Comparison of ENCODE assay signal across 32 cellular contexts in genomic region chr1:202351725-202352124, GRCh38. TPM values are rescaled to one million over a fixed set of nuclear protein-coding genes. Genes with fewer than 3 reads are reported as not detected.
A peak's percentile ranks its signal among the peaks of the same experiment; 100 is the strongest.
DNase-seq lines count a peak whose midpoint lies in the region; ATAC-seq and TF ChIP-seq lines count a peak whose summit lies in the region.
"Had no signal": no experiment of that assay in that cellular context is flagged by ENCODE, and none has a peak within 500 bp of the region (broad histone marks: within the 10 kb centered on the region; RNA-seq: fewer than 3 reads in every experiment).

No MANE protein-coding gene starts in this region.

- DNase-seq in heart right ventricle (no peak), left cardiac atrium (no peak), NB4 (ENCODE audit: low read depth) (peak; percentile 26), fibroblast of mammary gland (ENCODE audit: low read depth) (peak; percentile 44), SIG-M5 (lab: John Stamatoyannopoulos, UW) (no peak)
- DNase-seq in activated CD4-positive, CD25-positive, alpha-beta regulatory T cell (lab: John Stamatoyannopoulos, UW), result no peak
- DNase-seq: activated CD4-positive, alpha-beta T cell treated with anti-CD3 and anti-CD28 coated beads, Interleukin-2, amount 50 U/mL, for 48 hours; activated CD4-positive, CD25-positive, alpha-beta regulatory T cell treated with anti-CD3 and anti-CD28 coated beads, Interleukin-2, amount 50 U/mL, for 72 hours; activated gamma-delta T cell treated with Interleukin-2 at 50 U/mL for 16 hours; activated naive CD8-positive, alpha-beta T cell treated with anti-CD3 and anti-CD28 coated beads, Interleukin-2, amount 10 ng/mL, durations not matched to agents 7 days and 5 days; activated T-cell treated with anti-CD3 and anti-CD28 coated beads, Interleukin-2, amount 50 U/mL, for 48 hours; CD8-positive, alpha-beta T cell; endodermal cell; hippocampal formation; mammary epithelial cell; MM.1S; NCI-H2081; NCI-H226; NCI-H748 treated with DMSO at 0.1 percent for 48 hours; nephron progenitor cell; retina; SHP77; spleen; stimulated activated CD4-positive, alpha-beta T cell treated with anti-CD3 and anti-CD28 coated beads, Interleukin-2, amount 100 ng/mL, for 24 hours; uterus had no signal

- no peak overlapping the region for H3K9ac ChIP-seq in skeletal muscle tissue (ENCODE audit: low read depth in 1 of 3, low read length in 3 of 3)

- 32 to 42% methylated on average over 2 of the region's 2 CpGs for WGBS in heart right ventricle, 2 donors

- no peaks in the 10 kb centered on the region for H3K36me3 ChIP-seq in heart right ventricle
- peaks cover 0 to 4% (median 0%) of the 10 kb centered on the region in 3 donors for H3K36me3 ChIP-seq in skeletal muscle tissue (ENCODE audit: control insufficient read depth in 3 of 3, insufficient read depth in 3 of 3, low read length in 3 of 3)
- H3K36me3 ChIP-seq: ascending aorta, spleen, uterus had no signal

- ATAC-seq in heart right ventricle, result no peak
- no peak for ATAC-seq in left cardiac atrium
- ATAC-seq in GM18520 (IDR thresholded peaks at IDR 0.05; ENCODE audit: unreplicated experiment), result no peak
- ATAC-seq: CD8-positive, alpha-beta T cell; esophagus mucosa; HCT116; K562; Panc1 had no signal

- TF ChIP-seq POLR2A in NB4 (IDR thresholded peaks at IDR 0.05; ENCODE audit: extremely low read depth, insufficient read length), result no peak

- no peak for TF ChIP-seq CTCF in heart right ventricle (IDR thresholded peaks at IDR 0.05)
- no peak for TF ChIP-seq CTCF in NB4 (IDR thresholded peaks at IDR 0.05; ENCODE audit: low read depth, low read length)
- no peak for TF ChIP-seq CTCF in fibroblast of mammary gland (conservative IDR thresholded peaks at IDR 0.05; ENCODE audit: control insufficient read depth, insufficient read depth, low read depth, low read length)

- H3K27me3 ChIP-seq in heart right ventricle, result no peaks in the 10 kb centered on the region
- H3K27me3 ChIP-seq in skeletal muscle tissue (ENCODE audit: control insufficient read depth in 3 of 3, insufficient read depth in 3 of 3, low read length in 3 of 3), result no peaks in the 10 kb centered on the region
- H3K27me3 ChIP-seq: ascending aorta, spleen, uterus had no signal

- H3K4me1 ChIP-seq in heart right ventricle, result peaks cover 0 to 46% (median 20%) of the 10 kb centered on the region in 9 donors
- peaks cover 8 to 16% (median 11%) of the 10 kb centered on the region in 3 donors for H3K4me1 ChIP-seq in skeletal muscle tissue (ENCODE audit: control insufficient read depth in 3 of 3, insufficient read depth in 3 of 3, low read length in 3 of 3)
- H3K4me1 ChIP-seq: uterus had no signal

- H3K9me3 ChIP-seq in heart right ventricle (no peaks in the 10 kb centered on the region), skeletal muscle tissue (ENCODE audit: control insufficient read depth in 3 of 3, low read length in 3 of 3) (no peaks in the 10 kb centered on the region)
- H3K9me3 ChIP-seq: ascending aorta, spleen, uterus had no signal

- H3K4me3 ChIP-seq in heart right ventricle (peak overlapping the region in 2 of 10 donors; percentile 0 to 4), NB4 (ENCODE audit: low read depth, low read length) (no peak overlapping the region), fibroblast of mammary gland (ENCODE audit: control insufficient read depth, low read depth, low read length) (no peak overlapping the region), skeletal muscle tissue (ENCODE audit: low read length in 3 of 3) (peak overlapping the region in 2 of 3 donors; percentile 22 to 35)
- H3K4me3 ChIP-seq: ascending aorta, K562, spleen, uterus had no signal

- H3K27ac ChIP-seq in heart right ventricle (peak overlapping the region in 7 of 10 donors; percentile 0 to 93 (median 27)), skeletal muscle tissue (ENCODE audit: low read depth, low read length) (no peak overlapping the region)
- H3K27ac ChIP-seq: ascending aorta, spleen, uterus had no signal

- intact Hi-C loops in heart right ventricle (cut with DNase I), result loop anchor here in 2 of 10 donors (5.0 to 10.0 kb wide), 2 partner anchors 53 to 1221 kb away; no protein-coding TSS in a partner anchor
- intact Hi-C loops in left cardiac atrium (cut with DNase I), result no loop called here

RNA-seq across cellular contexts. Expression of gene PPP1R12B, which starts 3.2 kb away (rescaled TPM):
- total RNA-seq in heart right ventricle (100 to 1,000 TPM; 447 to 969 (median 632) TPM), left cardiac atrium (100 to 1,000 TPM; 416 to 465 TPM), skeletal muscle tissue (73.6 TPM)
- 10 to 100 TPM; 16.5 to 64.4 TPM for polyA plus RNA-seq in heart right ventricle

RNA-seq across cellular contexts. Expression of gene UBE2T, which starts 10.0 kb away (rescaled TPM):
- total RNA-seq in heart right ventricle (10 to 100 TPM in 5 of 10 donors, 1 to 10 TPM in 5; 7.4 to 16.2 (median 10.2) TPM), left cardiac atrium (10 to 100 TPM in 1 of 2 donors, 1 to 10 TPM in 1; 6.1 to 10.2 TPM), skeletal muscle tissue (11.5 TPM)
- polyA plus RNA-seq in heart right ventricle, result 10 to 100 TPM in 1 of 2 donors, 1 to 10 TPM in 1; 3.2 to 35.8 TPM
- total RNA-seq: ascending aorta had no signal

Comparison
In these comparisons a context has a peak if more than half of its experiments do, and no peak if none do; other contexts are left out.
1. DNase-seq: peak in NB4 (single experiment) and fibroblast of mammary gland (single experiment); none in heart right ventricle (0 of 2), left cardiac atrium (single experiment), SIG-M5 (single experiment) and activated CD4-positive, CD25-positive, alpha-beta regulatory T cell (0 of 4).
2. H3K4me3 ChIP-seq: peak in skeletal muscle tissue (2 of 3); none in NB4 (single experiment) and fibroblast of mammary gland (single experiment).